8 cellular contexts compared by ENCODE assay signal in the genomic region with DNA sequence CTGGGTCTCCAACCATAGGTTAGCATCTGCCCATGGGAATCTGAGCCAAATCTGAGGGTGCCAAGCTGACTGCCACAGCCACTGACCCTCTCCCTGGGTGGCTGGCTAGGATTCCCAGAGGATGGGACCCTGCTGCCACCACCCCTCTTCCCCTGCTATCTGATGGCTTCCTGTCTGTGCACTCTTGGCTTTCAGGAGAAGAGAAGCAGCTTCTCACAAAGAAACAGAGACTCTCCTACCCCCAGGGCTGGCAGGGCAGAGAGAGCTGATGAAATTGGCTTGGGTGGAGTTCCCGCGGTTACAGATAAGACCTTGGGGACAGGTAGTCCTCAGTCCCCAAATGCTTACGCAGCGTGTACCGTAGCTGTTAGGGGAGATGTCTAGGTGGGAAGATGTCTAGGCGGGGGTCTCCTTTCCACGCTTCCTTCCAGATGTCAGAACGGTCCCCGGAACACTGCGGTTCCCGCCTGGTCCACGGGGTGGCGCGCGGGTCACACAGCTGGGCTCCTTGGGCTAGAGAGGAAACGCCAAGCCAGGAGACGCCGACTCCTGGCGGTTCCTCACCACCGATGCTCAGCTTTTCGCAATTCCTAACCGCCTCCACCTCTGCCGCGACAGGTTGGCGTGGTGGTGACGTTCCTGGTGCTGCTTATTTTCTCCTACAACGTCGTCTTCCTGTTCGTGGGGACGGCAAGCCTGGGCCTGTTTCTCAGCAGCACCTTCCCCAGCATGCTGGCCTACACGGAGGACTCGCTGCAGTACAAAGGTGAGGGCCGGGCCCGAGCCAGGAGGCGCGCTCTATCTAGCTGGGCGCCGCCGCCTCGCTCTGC. TPM values are rescaled to one million over a fixed set of nuclear protein-coding genes. Genes with fewer than 3 reads are reported as not detected.
DNase-seq lines count a peak whose midpoint lies in the region; ATAC-seq and TF ChIP-seq lines count a peak whose summit lies in the region.

No MANE protein-coding gene starts in this region.

- 4 to 6% methylated on average over 40 of the region's 40 CpGs for WGBS in GM23248 (ENCODE audit: low coverage in 1 of 2, low lambda C conversion rate in 2 of 2, missing lambda C conversion rate in 2 of 2), 2 experiments

- H3K27ac Mint-ChIP-seq in activated T-helper 17 cell treated with anti-CD3 and anti-CD28 coated beads, Interleukin-2, amount 50 U/mL, for 72 hours, result peak overlapping the region; percentile 79
- H3K27ac Mint-ChIP-seq in nephron, result peak overlapping the region; percentile 56 to 85 (median 74)

- peak; percentile 91 for ATAC-seq in activated T-helper 17 cell treated with anti-CD3 and anti-CD28 coated beads, Interleukin-2, amount 50 U/mL, for 72 hours (replicated peaks)
- ATAC-seq in stimulated activated naive CD8-positive, alpha-beta T cell treated with anti-CD3 and anti-CD28 coated beads, Interleukin-15, Interleukin-2, amounts not matched to agents 100 U/mL and 50 U/mL, for 24 hours, result peak; percentile 85

- H3K27me3 ChIP-seq in GM23248 (replicated peaks; ENCODE audit: insufficient read depth), result no peaks in the 10 kb centered on the region

- DNase-seq in DMS79 treated with DMSO at 0.1 percent for 48 hours (lab: John Stamatoyannopoulos, UW) (peak; percentile 94), GM23248 (peak; percentile 90), RPMI7951 (ENCODE audit: low read depth) (peak; percentile 57), fibroblast of pulmonary artery (ENCODE audit: low read depth) (peak; percentile 82)
- peak; percentile 95 for DNase-seq in stimulated activated naive CD8-positive, alpha-beta T cell treated with anti-CD3 and anti-CD28 coated beads, Interleukin-15, Interleukin-2, amounts not matched to agents 100 U/mL and 50 U/mL, for 24 hours

- TF ChIP-seq CTCF in LNCAP (IDR thresholded peaks at IDR 0.05) (peak; percentile 99), fibroblast of pulmonary artery (IDR thresholded peaks at IDR 0.05; ENCODE audit: low read length, missing control alignments) (peak; percentile 95), nephron (IDR thresholded peaks at IDR 0.05; ENCODE audit: unreplicated experiment in 3 of 3) (peak; percentile 94 to 100 (median 99))

- H3K27ac ChIP-seq in GM23248, result no peak overlapping the region

- peaks cover 3% of the 10 kb centered on the region for H3K36me3 Mint-ChIP-seq in activated T-helper 17 cell treated with anti-CD3 and anti-CD28 coated beads, Interleukin-2, amount 50 U/mL, for 72 hours (ENCODE audit: low read depth)
- H3K36me3 Mint-ChIP-seq in nephron (ENCODE audit: low read depth), result peaks cover 9% of the 10 kb centered on the region

- H3K4me3 Mint-ChIP-seq in activated T-helper 17 cell treated with anti-CD3 and anti-CD28 coated beads, Interleukin-2, amount 50 U/mL, for 72 hours, result peak overlapping the region; percentile 79
- peak overlapping the region; percentile 73 to 87 (median 84) for H3K4me3 Mint-ChIP-seq in nephron

- in situ Hi-C loops in GM23248 (cut with MboI), result loop anchor here (10.0 kb wide), 1 partner anchor 63 kb away; no protein-coding TSS in a partner anchor

- H3K9me2 ChIP-seq in GM23248 (ENCODE audit: insufficient read depth), result no peaks in the 10 kb centered on the region

- H3K9me3 ChIP-seq in GM23248 (ENCODE audit: low read depth), result no peaks in the 10 kb centered on the region

- peak overlapping the region; percentile 57 for H3K4me3 ChIP-seq in GM23248
- H3K4me3 ChIP-seq in fibroblast of pulmonary artery (replicated peaks; ENCODE audit: low read depth, low read length), result peak overlapping the region; percentile 42

- H3F3A ChIP-seq in GM23248 (ENCODE audit: insufficient read depth), result no peaks in the 10 kb centered on the region

- peak overlapping the region; percentile 76 for H2AFZ ChIP-seq in GM23248

- no peaks in the 10 kb centered on the region for H4K20me1 ChIP-seq in GM23248 (ENCODE audit: insufficient read depth)

- no peaks in the 10 kb centered on the region for H3K79me2 ChIP-seq in GM23248 (ENCODE audit: insufficient read depth)

- no peaks in the 10 kb centered on the region for H3K36me3 ChIP-seq in GM23248 (ENCODE audit: low read depth)

- no peaks in the 10 kb centered on the region for H3K27me3 Mint-ChIP-seq in activated T-helper 17 cell treated with anti-CD3 and anti-CD28 coated beads, Interleukin-2, amount 50 U/mL, for 72 hours
- H3K27me3 Mint-ChIP-seq in nephron (ENCODE audit: low read depth), result no peaks in the 10 kb centered on the region

- H3K4me2 ChIP-seq in GM23248 (ENCODE audit: unreplicated experiment), result peak overlapping the region; percentile 71

- peak overlapping the region; percentile 47 for H3K9ac ChIP-seq in GM23248

- H3K9me3 Mint-ChIP-seq in activated T-helper 17 cell treated with anti-CD3 and anti-CD28 coated beads, Interleukin-2, amount 50 U/mL, for 72 hours, result no peaks in the 10 kb centered on the region
- H3K9me3 Mint-ChIP-seq in nephron, result no peaks in the 10 kb centered on the region

- peaks cover 8% of the 10 kb centered on the region for H3K4me1 Mint-ChIP-seq in activated T-helper 17 cell treated with anti-CD3 and anti-CD28 coated beads, Interleukin-2, amount 50 U/mL, for 72 hours
- peaks cover 20% of the 10 kb centered on the region for H3K4me1 Mint-ChIP-seq in nephron

- peaks cover 4% of the 10 kb centered on the region; the same call in 1 of the 2 replicates for H3K4me1 ChIP-seq in GM23248 (ENCODE audit: insufficient read depth)

RNA-seq across cellular contexts. Expression of gene ELK4, which starts 40.1 kb away (rescaled TPM):
- total RNA-seq in GM23248 (2014; rRNA removed; shearing (Covaris generic)), result 15.2 and 16.4 TPM in 2 replicates
- 4.4 and 5.1 TPM in 2 replicates for polyA plus RNA-seq in GM23248 (2016; fragmentation: Nextera tagmentation; extraction: Ambion mirVana)
- 14.3 and 16.1 TPM in 2 replicates for total RNA-seq in RPMI7951 (2014; rRNA removed; shearing (Covaris generic))
- 10 to 100 TPM; 72.9 to 76.4 TPM for total RNA-seq in activated T-helper 17 cell treated with anti-CD3 and anti-CD28 coated beads, Interleukin-2, amount 50 U/mL, for 72 hours
